Comparison of ENCODE assay signal across 18 cellular contexts in the genomic region with DNA sequence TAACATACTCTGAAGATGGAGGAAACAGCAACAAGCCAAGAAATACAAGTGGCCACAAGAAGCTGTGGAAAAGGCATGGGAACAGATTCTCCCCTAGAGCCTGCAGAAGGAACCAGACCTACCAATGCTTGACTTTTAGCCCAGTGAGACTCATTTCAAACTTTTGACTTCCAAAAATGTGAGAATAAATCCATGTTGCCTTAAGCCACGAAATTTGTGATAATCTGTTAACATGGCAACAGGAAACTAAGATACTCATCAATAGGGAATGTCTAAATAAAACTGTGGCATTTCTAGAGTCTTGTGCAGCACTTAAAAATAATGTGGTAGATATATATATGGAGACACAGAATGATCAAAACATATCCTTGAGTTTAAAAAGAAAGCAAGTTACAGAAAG. TPM values are rescaled to one million over a fixed set of nuclear protein-coding genes. Genes with fewer than 3 reads are reported as not detected.
A peak's percentile ranks its signal among the peaks of the same experiment; 100 is the strongest.
DNase-seq lines count a peak whose midpoint lies in the region; ATAC-seq and TF ChIP-seq lines count a peak whose summit lies in the region.
"Had no signal": no experiment of that assay in that cellular context is flagged by ENCODE, and none has a peak within 500 bp of the region (broad histone marks: within the 10 kb centered on the region; RNA-seq: fewer than 3 reads in every experiment).

No MANE protein-coding gene starts in this region.

- H3K9me3 Mint-ChIP-seq in HFFc6 (no peaks in the 10 kb centered on the region), naive B cell (no peaks in the 10 kb centered on the region)
- H3K9me3 Mint-ChIP-seq in stimulated activated effector memory CD8-positive, alpha-beta T cell treated with anti-CD3 and anti-CD28 coated beads, Interleukin-12 subunit alpha, Interleukin-12 subunit beta, amount 100 ng/mL, for 72 hours = no peaks in the 10 kb centered on the region

- H3K36me3 Mint-ChIP-seq in HFFc6 (ENCODE audit: low read depth) (no peaks in the 10 kb centered on the region), naive B cell (peaks cover 0 to 3% of the 10 kb centered on the region in 2 donors)
- H3K36me3 Mint-ChIP-seq in stimulated activated effector memory CD8-positive, alpha-beta T cell treated with anti-CD3 and anti-CD28 coated beads, Interleukin-12 subunit alpha, Interleukin-12 subunit beta, amount 100 ng/mL, for 72 hours = no peaks in the 10 kb centered on the region

- H3K27ac Mint-ChIP-seq in HFFc6 = peak overlapping the region; percentile 72
- peak overlapping the region in 5 of 6 donors; percentile 2 to 93 (median 71) for H3K27ac Mint-ChIP-seq in naive B cell
- no peak overlapping the region for H3K27ac Mint-ChIP-seq in stimulated activated effector memory CD8-positive, alpha-beta T cell treated with anti-CD3 and anti-CD28 coated beads, Interleukin-12 subunit alpha, Interleukin-12 subunit beta, amount 100 ng/mL, for 72 hours

- DNase-seq in Daoy (ENCODE audit: low read depth) (peak; percentile 7), HFFc6 (peak; percentile 45), cardiac fibroblast (ENCODE audit: low read depth in 2 of 2) (peak; percentile 22 to 27), naive B cell (no peak), MV-4-11 (lab: John Stamatoyannopoulos, UW) (no peak), NCI-H2196 treated with DMSO at 0.1 percent for 48 hours (lab: John Stamatoyannopoulos, UW; ENCODE audit: unreplicated experiment) (no peak)
- no peak for DNase-seq in stimulated activated effector memory CD8-positive, alpha-beta T cell treated with anti-CD3 and anti-CD28 coated beads, Interleukin-12 subunit alpha, Interleukin-12 subunit beta, amount 100 ng/mL, for 72 hours (ENCODE audit: low spot score in 2 of 2)
- DNase-seq: AML-193, COR-L47, DMS153, MM.1S, NCI-H1105, NCI-H1694 treated with DMSO at 0.1 percent for 48 hours, NCI-H2107, NCI-H345, SIG-M5 had no signal

- H3K4me3 Mint-ChIP-seq in HFFc6 = peak overlapping the region; percentile 24
- H3K4me3 Mint-ChIP-seq in naive B cell = no peak overlapping the region
- H3K4me3 Mint-ChIP-seq in stimulated activated effector memory CD8-positive, alpha-beta T cell treated with anti-CD3 and anti-CD28 coated beads, Interleukin-12 subunit alpha, Interleukin-12 subunit beta, amount 100 ng/mL, for 72 hours = no peak overlapping the region
- H3K4me3 Mint-ChIP-seq: CD14-positive monocyte had no signal

- H3K27me3 Mint-ChIP-seq in HFFc6 (ENCODE audit: insufficient read depth) (no peaks in the 10 kb centered on the region), naive B cell (no peaks in the 10 kb centered on the region)

- no peak overlapping the region for H3K4me3 ChIP-seq in cardiac fibroblast (replicated peaks in 1 of 2; ENCODE audit: low read depth in 2 of 2, low read length in 2 of 2)

- TF ChIP-seq CTCF in HFFc6 (IDR thresholded peaks at IDR 0.05) (no peak), cardiac fibroblast (IDR thresholded peaks at IDR 0.05; ENCODE audit: low read depth, low read length) (no peak)

- ATAC-seq in naive B cell (ENCODE audit: low read depth in 2 of 2) (no peak), GM21528 (IDR thresholded peaks at IDR 0.05; ENCODE audit: low FRiP score, unreplicated experiment) (no peak)
- no peak for ATAC-seq in stimulated activated effector memory CD8-positive, alpha-beta T cell treated with anti-CD3 and anti-CD28 coated beads, Interleukin-12 subunit alpha, Interleukin-12 subunit beta, amount 100 ng/mL, for 72 hours

- H3K4me1 Mint-ChIP-seq in HFFc6 (ENCODE audit: low read depth) (peaks cover 34% of the 10 kb centered on the region), naive B cell (peaks cover 22 to 50% (median 31%) of the 10 kb centered on the region in 3 donors)
- H3K4me1 Mint-ChIP-seq in stimulated activated effector memory CD8-positive, alpha-beta T cell treated with anti-CD3 and anti-CD28 coated beads, Interleukin-12 subunit alpha, Interleukin-12 subunit beta, amount 100 ng/mL, for 72 hours = peaks cover 8% of the 10 kb centered on the region

RNA-seq across cellular contexts. Expression of a gene that starts 12.1 kb away (rescaled TPM):
- 2.6 and 3.7 TPM in 2 replicates for total RNA-seq in Daoy (2014; rRNA removed; shearing (Covaris generic))
- 10 to 100 TPM; 15.7 to 22.5 (median 18.5) TPM for total RNA-seq in HFFc6 (2021; fragmentation: NEBNext Ultra II Directional; extraction: Animal tissue kit (Norgen Biotek cat#: 25700))
- polyA plus RNA-seq in naive B cell (ENCODE audit: low read depth in 6 of 6) = 10 to 100 TPM in 1 of 6 donors, 1 to 10 TPM in 5; 6.1 to 19.1 (median 8.0) TPM

RNA-seq across cellular contexts. Expression of a gene that starts 39.2 kb away (rescaled TPM):
- total RNA-seq in Daoy (2014; rRNA removed; shearing (Covaris generic)) = 3,173 and 3,566 TPM in 2 replicates
- 1,000 to 10,000 TPM; 1,282 to 1,468 (median 1,387) TPM for total RNA-seq in HFFc6 (2021; fragmentation: NEBNext Ultra II Directional; extraction: Animal tissue kit (Norgen Biotek cat#: 25700))
- polyA plus RNA-seq in naive B cell (ENCODE audit: low read depth in 6 of 6) = 100 to 1,000 TPM; 265 to 541 (median 474) TPM

RNA-seq across cellular contexts. Expression of a gene that starts 48.6 kb away (rescaled TPM):
- 107 and 108 TPM in 2 replicates for total RNA-seq in Daoy (2014; rRNA removed; shearing (Covaris generic))
- 100 to 1,000 TPM; 132 to 160 (median 144) TPM for total RNA-seq in HFFc6 (2021; fragmentation: NEBNext Ultra II Directional; extraction: Animal tissue kit (Norgen Biotek cat#: 25700))
- polyA plus RNA-seq in naive B cell (ENCODE audit: low read depth in 6 of 6) = 10 to 100 TPM; 29.3 to 86.3 (median 76.2) TPM

Comparison
In these comparisons a context has a peak if more than half of its experiments do, and no peak if none do; other contexts are left out.
1. DNase-seq: peak in Daoy (single experiment), HFFc6 (single experiment) and cardiac fibroblast (2 of 2); none in naive B cell (single experiment), MV-4-11 (single experiment), NCI-H2196 treated with DMSO at 0.1 percent for 48 hours (single experiment) and stimulated activated effector memory CD8-positive, alpha-beta T cell treated with anti-CD3 and anti-CD28 coated beads, Interleukin-12 subunit alpha, Interleukin-12 subunit beta, amount 100 ng/mL, for 72 hours (0 of 2).